Comparison of ENCODE assay signal across 1 cellular context in the genomic region with DNA sequence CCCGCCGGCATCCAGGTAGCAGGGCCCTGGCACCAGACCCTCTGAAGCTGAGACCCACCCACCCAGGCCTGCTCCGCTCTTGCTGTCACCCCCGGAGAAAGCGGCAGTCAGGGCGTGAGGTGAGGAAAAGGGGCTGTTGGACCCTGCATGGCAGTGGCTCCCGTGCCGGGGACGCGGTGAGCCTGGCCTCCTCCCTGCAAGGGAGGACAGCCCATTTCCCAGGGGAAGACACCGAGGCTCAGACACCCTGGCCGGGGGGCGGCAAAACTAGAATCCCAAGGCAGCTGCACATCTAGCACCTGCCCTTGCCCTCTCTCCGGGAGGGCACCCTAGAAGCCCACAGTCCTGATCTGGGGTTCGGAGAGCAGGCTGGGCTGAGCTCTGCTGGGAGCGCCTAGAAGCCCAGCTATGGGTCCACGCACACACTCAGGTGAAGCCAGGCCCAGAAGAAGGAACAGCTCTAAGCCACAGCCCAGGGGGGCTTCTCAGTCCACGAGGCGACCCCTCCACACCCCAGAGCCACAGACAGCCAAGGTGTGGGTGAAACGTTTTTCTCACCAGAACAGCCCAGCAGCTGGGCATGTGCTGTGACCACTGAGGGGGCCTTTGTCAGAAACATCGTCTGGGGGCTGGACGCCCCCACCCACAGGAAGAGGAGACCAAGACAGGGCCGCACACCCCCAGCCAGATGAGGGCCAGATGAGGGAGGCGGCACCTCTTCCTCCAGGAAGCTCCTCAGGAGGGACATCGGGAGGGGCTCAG.
TF ChIP-seq lines count a peak whose summit lies in the region.

No MANE protein-coding gene starts in this region.

TF ChIP-seq in HepG2, 621 proteins besides CTCF, POLR2A, EP300 and RAD21 (continued from another document):
- TF ChIP-seq, protein P1, sequence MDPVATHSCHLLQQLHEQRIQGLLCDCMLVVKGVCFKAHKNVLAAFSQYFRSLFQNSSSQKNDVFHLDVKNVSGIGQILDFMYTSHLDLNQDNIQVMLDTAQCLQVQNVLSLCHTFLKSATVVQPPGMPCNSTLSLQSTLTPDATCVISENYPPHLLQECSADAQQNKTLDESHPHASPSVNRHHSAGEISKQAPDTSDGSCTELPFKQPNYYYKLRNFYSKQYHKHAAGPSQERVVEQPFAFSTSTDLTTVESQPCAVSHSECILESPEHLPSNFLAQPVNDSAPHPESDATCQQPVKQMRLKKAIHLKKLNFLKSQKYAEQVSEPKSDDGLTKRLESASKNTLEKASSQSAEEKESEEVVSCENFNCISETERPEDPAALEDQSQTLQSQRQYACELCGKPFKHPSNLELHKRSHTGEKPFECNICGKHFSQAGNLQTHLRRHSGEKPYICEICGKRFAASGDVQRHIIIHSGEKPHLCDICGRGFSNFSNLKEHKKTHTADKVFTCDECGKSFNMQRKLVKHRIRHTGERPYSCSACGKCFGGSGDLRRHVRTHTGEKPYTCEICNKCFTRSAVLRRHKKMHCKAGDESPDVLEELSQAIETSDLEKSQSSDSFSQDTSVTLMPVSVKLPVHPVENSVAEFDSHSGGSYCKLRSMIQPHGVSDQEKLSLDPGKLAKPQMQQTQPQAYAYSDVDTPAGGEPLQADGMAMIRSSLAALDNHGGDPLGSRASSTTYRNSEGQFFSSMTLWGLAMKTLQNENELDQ (CRISPR knock-in tag; IDR thresholded peaks at IDR 0.05; ENCODE audit: borderline replicate concordance): no peak
- TF ChIP-seq ZNF317 (CRISPR knock-in tag; IDR thresholded peaks at IDR 0.05) (0 out of 2 replicates have a peak, but pooled peaks have one; percentile 47), CCDC6 (CRISPR knock-in tag; IDR thresholded peaks at IDR 0.05) (no peak), ZNF629 (CRISPR knock-in tag; conservative IDR thresholded peaks at IDR 0.05) (0 out of 2 replicates have a peak, but pooled peaks have one; percentile 59), CREB1 (IDR thresholded peaks at IDR 0.05) (no peak), CREB1 (CRISPR knock-in tag; IDR thresholded peaks at IDR 0.05) (no peak)
- TF ChIP-seq, protein P2, sequence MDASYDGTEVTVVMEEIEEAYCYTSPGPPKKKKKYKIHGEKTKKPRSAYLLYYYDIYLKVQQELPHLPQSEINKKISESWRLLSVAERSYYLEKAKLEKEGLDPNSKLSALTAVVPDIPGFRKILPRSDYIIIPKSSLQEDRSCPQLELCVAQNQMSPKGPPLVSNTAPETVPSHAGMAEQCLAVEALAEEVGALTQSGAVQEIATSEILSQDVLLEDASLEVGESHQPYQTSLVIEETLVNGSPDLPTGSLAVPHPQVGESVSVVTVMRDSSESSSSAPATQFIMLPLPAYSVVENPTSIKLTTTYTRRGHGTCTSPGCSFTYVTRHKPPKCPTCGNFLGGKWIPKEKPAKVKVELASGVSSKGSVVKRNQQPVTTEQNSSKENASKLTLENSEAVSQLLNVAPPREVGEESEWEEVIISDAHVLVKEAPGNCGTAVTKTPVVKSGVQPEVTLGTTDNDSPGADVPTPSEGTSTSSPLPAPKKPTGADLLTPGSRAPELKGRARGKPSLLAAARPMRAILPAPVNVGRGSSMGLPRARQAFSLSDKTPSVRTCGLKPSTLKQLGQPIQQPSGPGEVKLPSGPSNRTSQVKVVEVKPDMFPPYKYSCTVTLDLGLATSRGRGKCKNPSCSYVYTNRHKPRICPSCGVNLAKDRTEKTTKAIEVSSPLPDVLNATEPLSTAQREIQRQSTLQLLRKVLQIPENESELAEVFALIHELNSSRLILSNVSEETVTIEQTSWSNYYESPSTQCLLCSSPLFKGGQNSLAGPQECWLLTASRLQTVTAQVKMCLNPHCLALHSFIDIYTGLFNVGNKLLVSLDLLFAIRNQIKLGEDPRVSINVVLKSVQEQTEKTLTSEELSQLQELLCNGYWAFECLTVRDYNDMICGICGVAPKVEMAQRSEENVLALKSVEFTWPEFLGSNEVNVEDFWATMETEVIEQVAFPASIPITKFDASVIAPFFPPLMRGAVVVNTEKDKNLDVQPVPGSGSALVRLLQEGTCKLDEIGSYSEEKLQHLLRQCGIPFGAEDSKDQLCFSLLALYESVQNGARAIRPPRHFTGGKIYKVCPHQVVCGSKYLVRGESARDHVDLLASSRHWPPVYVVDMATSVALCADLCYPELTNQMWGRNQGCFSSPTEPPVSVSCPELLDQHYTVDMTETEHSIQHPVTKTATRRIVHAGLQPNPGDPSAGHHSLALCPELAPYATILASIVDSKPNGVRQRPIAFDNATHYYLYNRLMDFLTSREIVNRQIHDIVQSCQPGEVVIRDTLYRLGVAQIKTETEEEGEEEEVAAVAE (CRISPR knock-in tag; IDR thresholded peaks at IDR 0.05; ENCODE audit: borderline replicate concordance): no peak
- TF ChIP-seq, protein P3, sequence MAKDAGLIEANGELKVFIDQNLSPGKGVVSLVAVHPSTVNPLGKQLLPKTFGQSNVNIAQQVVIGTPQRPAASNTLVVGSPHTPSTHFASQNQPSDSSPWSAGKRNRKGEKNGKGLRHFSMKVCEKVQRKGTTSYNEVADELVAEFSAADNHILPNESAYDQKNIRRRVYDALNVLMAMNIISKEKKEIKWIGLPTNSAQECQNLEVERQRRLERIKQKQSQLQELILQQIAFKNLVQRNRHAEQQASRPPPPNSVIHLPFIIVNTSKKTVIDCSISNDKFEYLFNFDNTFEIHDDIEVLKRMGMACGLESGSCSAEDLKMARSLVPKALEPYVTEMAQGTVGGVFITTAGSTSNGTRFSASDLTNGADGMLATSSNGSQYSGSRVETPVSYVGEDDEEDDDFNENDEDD (CRISPR knock-in tag; IDR thresholded peaks at IDR 0.05; ENCODE audit: borderline replicate concordance): no peak
